Comparison of ENCODE assay signal across 15 cellular contexts in the genomic region with DNA sequence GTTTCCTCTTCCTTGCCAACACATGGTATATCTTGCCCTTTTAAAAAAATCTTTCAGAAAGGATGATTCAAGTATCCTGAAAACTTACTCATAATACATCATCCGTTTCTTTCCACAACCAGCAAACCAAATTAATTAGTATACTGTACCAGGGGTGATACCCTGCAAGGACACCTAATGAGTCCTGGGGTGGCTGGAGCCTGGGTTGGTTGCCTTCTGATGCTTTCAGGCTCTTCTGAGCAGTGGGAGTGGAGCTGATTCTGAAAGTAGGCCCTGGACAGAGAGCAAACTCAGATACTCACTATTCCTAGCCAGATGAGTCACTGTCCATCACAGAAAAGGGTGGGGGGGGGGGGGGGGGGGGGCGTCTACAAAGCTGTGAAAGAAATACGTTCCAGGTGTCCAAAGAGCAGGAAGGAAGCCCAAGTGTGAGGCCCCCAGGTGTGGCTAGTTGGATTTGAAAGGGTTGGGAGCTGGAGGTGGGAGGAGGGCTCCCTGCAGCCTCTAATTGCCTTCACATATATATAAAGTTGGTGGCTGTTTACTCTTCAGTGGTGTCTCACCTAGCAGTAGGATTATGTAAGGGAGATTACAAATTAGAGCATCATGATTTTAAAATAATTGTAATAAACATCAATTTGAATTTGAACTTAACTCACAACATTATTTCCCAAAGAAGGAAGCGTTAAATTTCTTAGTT. TPM values are rescaled to one million over a fixed set of nuclear protein-coding genes. Genes with fewer than 3 reads are reported as not detected.
DNase-seq lines count a peak whose midpoint lies in the region; ATAC-seq, FAIRE-seq and TF ChIP-seq lines count a peak whose summit lies in the region.
"Had no signal": no experiment of that assay in that cellular context is flagged by ENCODE, and none has a peak within 500 bp of the region (broad histone marks: within the 10 kb centered on the region; RNA-seq: fewer than 3 reads in every experiment).

No MANE protein-coding gene starts in this region.

- H3K4me1 ChIP-seq in gastrocnemius medialis: peaks cover 0 to 7% of the 10 kb centered on the region in 2 donors
- H3K4me1 ChIP-seq in left lung: no peaks in the 10 kb centered on the region
- H3K4me1 ChIP-seq: upper lobe of right lung had no signal

- intact Hi-C loops in gastrocnemius medialis (cut with DNase I; ENCODE audit: low total_unique reads) (no loop called here), left lung (cut with DNase I) (no loop called here)

- H3K27ac ChIP-seq in gastrocnemius medialis (peak overlapping the region in 2 of 4 donors; percentile 34 to 47), left lung (no peak overlapping the region)
- H3K27ac ChIP-seq: left ventricle myocardium inferior, upper lobe of right lung had no signal

- FAIRE-seq in bronchial epithelial cell (lab: Jason Lieb, UNC) (peak; percentile 7), frontal cortex (lab: Jason Lieb, UNC) (no peak)

- H3K9me3 Mint-ChIP-seq in activated T-cell treated with anti-CD3 and anti-CD28 coated beads, Interleukin-2, amount 50 U/mL, for 24 hours: no peaks in the 10 kb centered on the region
- H3K9me3 Mint-ChIP-seq: T-helper 2 cell treated with Interferon-gamma antibody and Interleukin-4, amounts not matched to agents 5 μg/mL and 100 μg/mL, for 36 hours had no signal

- H3K27me3 Mint-ChIP-seq in activated T-cell treated with anti-CD3 and anti-CD28 coated beads, Interleukin-2, amount 50 U/mL, for 24 hours: no peaks in the 10 kb centered on the region
- H3K27me3 Mint-ChIP-seq: activated CD8-positive, alpha-beta memory T cell treated with anti-CD3 and anti-CD28 coated beads, Interleukin-2, amount 10 ng/mL, durations not matched to agents 7 days and 5 days had no signal

- no peak for DNase-seq in activated T-cell treated with anti-CD3 and anti-CD28 coated beads, Interleukin-2, amount 50 U/mL, for 24 hours
- no peak for DNase-seq in activated T-cell treated with anti-CD3 and anti-CD28 coated beads, Interleukin-2, amount 50 U/mL, for 1 hour
- peak; percentile 28 for DNase-seq in M059J (ENCODE audit: low read depth)
- DNase-seq in bronchial epithelial cell (ENCODE audit: low read depth): peak; percentile 63
- no peak for DNase-seq in gastrocnemius medialis
- no peak for DNase-seq in frontal cortex (ENCODE audit: low spot score in 2 of 2)
- DNase-seq in left lung: no peak
- DNase-seq: activated CD8-positive, alpha-beta memory T cell treated with anti-CD3 and anti-CD28 coated beads, Interleukin-2, amount 10 ng/mL, durations not matched to agents 7 days and 5 days; effector memory CD4-positive, alpha-beta T cell; left ventricle myocardium inferior; NCI-H345; stimulated activated CD4-positive, alpha-beta T cell treated with anti-CD3 and anti-CD28 coated beads, Interleukin-12 subunit alpha, Interleukin-12 subunit beta, amount 100 ng/mL, for 4 hours; upper lobe of right lung had no signal

- H3K4me3 Mint-ChIP-seq in activated T-cell treated with anti-CD3 and anti-CD28 coated beads, Interleukin-2, amount 50 U/mL, for 24 hours: no peak overlapping the region
- H3K4me3 Mint-ChIP-seq: activated CD8-positive, alpha-beta memory T cell treated with anti-CD3 and anti-CD28 coated beads, Interleukin-2, amount 10 ng/mL, durations not matched to agents 7 days and 5 days; T-helper 2 cell treated with Interferon-gamma antibody and Interleukin-4, amounts not matched to agents 5 μg/mL and 100 μg/mL, for 36 hours had no signal

- peaks cover 14% of the 10 kb centered on the region for H3K4me1 Mint-ChIP-seq in activated T-cell treated with anti-CD3 and anti-CD28 coated beads, Interleukin-2, amount 50 U/mL, for 24 hours (ENCODE audit: low read depth)

- H3K36me3 Mint-ChIP-seq in activated T-cell treated with anti-CD3 and anti-CD28 coated beads, Interleukin-2, amount 50 U/mL, for 24 hours (ENCODE audit: low read depth): peaks cover 50% of the 10 kb centered on the region

- TF ChIP-seq POLR2A in gastrocnemius medialis (IDR thresholded peaks at IDR 0.05): no peak

- ATAC-seq in gastrocnemius medialis (peak; percentile 64 to 69), GM21528 (IDR thresholded peaks at IDR 0.05; ENCODE audit: low FRiP score, unreplicated experiment) (no peak), left lung (no peak)
- ATAC-seq: activated CD8-positive, alpha-beta memory T cell treated with anti-CD3 and anti-CD28 coated beads, Interleukin-2, amount 10 ng/mL, durations not matched to agents 7 days and 5 days; upper lobe of right lung had no signal

- peak overlapping the region; percentile 80 for H3K27ac Mint-ChIP-seq in activated T-cell treated with anti-CD3 and anti-CD28 coated beads, Interleukin-2, amount 50 U/mL, for 24 hours
- H3K27ac Mint-ChIP-seq: activated CD8-positive, alpha-beta memory T cell treated with anti-CD3 and anti-CD28 coated beads, Interleukin-2, amount 10 ng/mL, durations not matched to agents 7 days and 5 days; T-helper 2 cell treated with Interferon-gamma antibody and Interleukin-4, amounts not matched to agents 5 μg/mL and 100 μg/mL, for 36 hours had no signal

- H3K9me3 ChIP-seq in gastrocnemius medialis (no peaks in the 10 kb centered on the region), left lung (no peaks in the 10 kb centered on the region)
- H3K9me3 ChIP-seq: left ventricle myocardium inferior, upper lobe of right lung had no signal

- no peaks in the 10 kb centered on the region for H3K27me3 ChIP-seq in bronchial epithelial cell (ENCODE audit: control insufficient read depth, insufficient read depth, low read length)
- no peaks in the 10 kb centered on the region for H3K27me3 ChIP-seq in gastrocnemius medialis
- H3K27me3 ChIP-seq in left lung: no peaks in the 10 kb centered on the region
- H3K27me3 ChIP-seq: upper lobe of right lung had no signal

- no peak overlapping the region for H3K4me3 ChIP-seq in bronchial epithelial cell (ENCODE audit: low read depth, low read length)
- H3K4me3 ChIP-seq in gastrocnemius medialis: no peak overlapping the region
- no peak overlapping the region for H3K4me3 ChIP-seq in left lung
- H3K4me3 ChIP-seq: left ventricle myocardium inferior, upper lobe of right lung had no signal

- TF ChIP-seq CTCF in bronchial epithelial cell (IDR thresholded peaks at IDR 0.05; ENCODE audit: insufficient read depth, low read length, severe bottlenecking): no peak
- no peak for TF ChIP-seq CTCF in gastrocnemius medialis (IDR thresholded peaks at IDR 0.05 in 4 of 5, conservative IDR thresholded peaks at IDR 0.05 in 1 of 5)
- TF ChIP-seq CTCF in left lung (IDR thresholded peaks at IDR 0.05): no peak

- H3K36me3 ChIP-seq in bronchial epithelial cell (ENCODE audit: control insufficient read depth, insufficient read depth, low read length) (no peaks in the 10 kb centered on the region), gastrocnemius medialis (peaks cover 0 to 12% of the 10 kb centered on the region in 2 donors), left lung (peaks cover 0 to 30% of the 10 kb centered on the region in 2 donors)

- in situ Hi-C loops in gastrocnemius medialis (cut with MboI; ENCODE audit: low sequenced_read_pairs in 4 of 4): no loop called here

RNA-seq across cellular contexts. Expression of a gene that starts 36.5 kb away (rescaled TPM):
- total RNA-seq in M059J (2014; rRNA removed; shearing (Covaris generic)): 7.8 and 11.6 TPM in 2 replicates
- total RNA-seq in bronchial epithelial cell (11.3 and 13.7 TPM in 2 replicates), gastrocnemius medialis (1 to 10 TPM; 5.3 to 8.0 (median 5.9) TPM), frontal cortex (24.5 TPM), left lung (10 to 100 TPM; 12.7 to 13.7 TPM)

Comparison
In these comparisons a context has a peak if more than half of its experiments do, and no peak if none do; other contexts are left out.
1. DNase-seq: peak in M059J (single experiment) and bronchial epithelial cell (single experiment); none in activated T-cell treated with anti-CD3 and anti-CD28 coated beads, Interleukin-2, amount 50 U/mL, for 24 hours (single experiment), activated T-cell treated with anti-CD3 and anti-CD28 coated beads, Interleukin-2, amount 50 U/mL, for 1 hour (single experiment), gastrocnemius medialis (0 of 2), frontal cortex (0 of 2) and left lung (0 of 2).
2. ATAC-seq: peak in gastrocnemius medialis (2 of 2); none in GM21528 (single experiment) and left lung (single experiment).